ENCODE assay signal across 10 cellular contexts in the genomic region with DNA sequence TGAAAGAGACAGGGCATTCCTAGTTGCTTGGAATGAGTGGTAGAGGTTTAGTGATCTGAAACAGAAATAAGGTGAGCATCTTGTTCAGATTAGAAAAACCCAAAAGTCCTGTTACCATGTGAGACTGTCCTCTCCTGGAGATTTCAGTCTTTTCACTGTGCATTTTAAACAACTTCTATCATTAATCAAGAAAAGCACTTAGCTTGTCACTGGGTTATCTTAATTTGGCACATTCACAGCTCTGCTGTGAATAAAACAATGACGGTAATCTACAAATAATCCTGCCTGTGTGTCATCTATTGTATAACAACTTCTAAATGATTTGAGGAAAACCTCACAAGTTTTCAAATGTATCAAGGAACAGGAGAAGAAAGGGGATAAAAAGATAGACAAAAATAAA. TPM values are rescaled to one million over a fixed set of nuclear protein-coding genes. Genes with fewer than 3 reads are reported as not detected.
"Had no signal": no experiment of that assay in that cellular context is flagged by ENCODE, and none has a peak within 500 bp of the region (broad histone marks: within the 10 kb centered on the region; RNA-seq: fewer than 3 reads in every experiment).

No MANE protein-coding gene starts in this region.

- H3K9me3 Mint-ChIP-seq: IgD-negative memory B cell had no signal

- H3K27ac ChIP-seq: HL-60, KMS-11 had no signal

- DNase-seq: IMR-90, KBM-7, KG1 had no signal

- FAIRE-seq: HepG2, HTR-8/SVneo had no signal

- H3K4me2 ChIP-seq: KMS-11 had no signal

- H3K9ac ChIP-seq: KMS-11 had no signal

- H3K4me3 Mint-ChIP-seq: IgD-negative memory B cell had no signal

- H3K4me1 Mint-ChIP-seq: IgD-negative memory B cell had no signal

- H3K27ac Mint-ChIP-seq: IgD-negative memory B cell had no signal

- ATAC-seq: HepG2 had no signal

- H3K36me3 Mint-ChIP-seq: IgD-negative memory B cell had no signal

RNA-seq across cellular contexts. Expression of gene GJB7, which starts 16.2 kb away (rescaled TPM):
- total RNA-seq: HepG2, HT-29, HT1080, IMR-90 had no signal
- polyA plus RNA-seq: HepG2, IgD-negative memory B cell, IMR-90 had no signal

RNA-seq across cellular contexts. Expression of gene C6orf163, which starts 31.8 kb away (rescaled TPM):
- total RNA-seq: HT-29 had no signal
